In the genomic region with DNA sequence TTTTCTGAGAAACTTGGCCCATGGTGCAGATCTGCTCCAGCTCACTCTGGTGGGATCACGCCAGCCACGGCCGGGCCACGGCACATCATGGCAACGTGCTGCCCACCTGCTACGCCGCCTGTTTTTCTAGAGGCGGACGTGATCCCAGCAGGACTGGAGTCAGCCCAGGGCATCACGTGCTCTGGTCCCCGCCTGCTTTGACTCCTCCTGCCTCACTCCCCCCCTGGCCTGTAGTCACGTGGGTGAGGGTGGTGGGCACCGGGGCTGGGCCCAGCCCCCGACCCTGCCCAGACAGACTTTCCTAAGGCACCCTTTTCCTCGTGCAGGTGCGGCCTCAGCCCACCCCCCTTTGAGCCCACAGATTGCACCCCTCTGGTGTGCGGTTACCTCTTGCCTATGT, we compare ENCODE assay signal across 1 cellular context. TPM values are rescaled to one million over a fixed set of nuclear protein-coding genes. Genes with fewer than 3 reads are reported as not detected.
"Had no signal": no experiment of that assay in that cellular context is flagged by ENCODE, and none has a peak within 500 bp of the region (broad histone marks: within the 10 kb centered on the region; RNA-seq: fewer than 3 reads in every experiment).

No MANE protein-coding gene starts in this region.

RNA-seq across cellular contexts. Expression of a gene that starts 0.7 kb away (rescaled TPM):
- total RNA-seq: SJSA1 had no signal
